9 cellular contexts compared by ENCODE assay signal in the genomic region with DNA sequence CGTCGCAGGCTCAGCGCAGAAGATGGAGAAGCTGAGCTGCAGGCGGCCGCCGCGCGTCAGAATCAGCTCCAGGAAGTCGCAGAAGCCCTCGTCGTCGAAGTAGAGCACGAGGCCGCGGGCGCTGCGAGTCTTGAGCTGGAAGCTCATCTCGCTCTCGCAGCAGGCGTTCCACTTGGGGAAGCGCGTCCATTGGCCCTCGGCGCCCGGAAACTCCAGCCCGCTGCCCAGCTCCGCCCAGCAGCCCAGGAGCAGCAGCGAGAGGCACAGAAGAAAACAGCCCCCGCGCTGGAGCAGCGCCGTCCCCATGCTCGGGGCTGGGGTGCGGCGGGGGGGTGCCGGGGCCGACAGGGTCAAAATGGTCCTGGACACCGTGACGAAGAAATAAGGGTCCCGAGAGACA. TPM values are rescaled to one million over a fixed set of nuclear protein-coding genes. Genes with fewer than 3 reads are reported as not detected.
"Had no signal": no experiment of that assay in that cellular context is flagged by ENCODE, and none has a peak within 500 bp of the region (broad histone marks: within the 10 kb centered on the region; RNA-seq: fewer than 3 reads in every experiment).

No MANE protein-coding gene starts in this region.

- H3K27me3 ChIP-seq: pancreas had no signal

- ATAC-seq: esophagus mucosa, pancreas, T-helper 17 cell had no signal

- H3K9me3 ChIP-seq: pancreas had no signal

- H3K36me3 ChIP-seq: pancreas, stomach had no signal

- H3K4me1 ChIP-seq: pancreas had no signal

- H3K4me3 ChIP-seq: pancreas, stomach had no signal

- H3K27ac ChIP-seq: pancreas, stomach, WERI-Rb-1 had no signal

- DNase-seq: activated CD4-positive, alpha-beta T cell treated with anti-CD3 and anti-CD28 coated beads, Interleukin-2, amount 50 U/mL, for 48 hours; activated naive CD4-positive, alpha-beta T cell treated with anti-CD3 and anti-CD28 coated beads, Interleukin-2, amount 10 ng/mL, durations not matched to agents 7 days and 5 days; stimulated activated CD4-positive, alpha-beta T cell treated with anti-CD3 and anti-CD28 coated beads, Interleukin-12 subunit alpha, Interleukin-12 subunit beta, amount 100 ng/mL, for 4 hours; stimulated activated CD4-positive, alpha-beta T cell treated with anti-CD3 and anti-CD28 coated beads, Interleukin-2, amount 100 ng/mL, for 24 hours; stomach; WERI-Rb-1 had no signal

RNA-seq across cellular contexts. Expression of a gene that starts 4.0 kb away (rescaled TPM):
- total RNA-seq: T-helper 17 cell had no signal
